In the genomic region with DNA sequence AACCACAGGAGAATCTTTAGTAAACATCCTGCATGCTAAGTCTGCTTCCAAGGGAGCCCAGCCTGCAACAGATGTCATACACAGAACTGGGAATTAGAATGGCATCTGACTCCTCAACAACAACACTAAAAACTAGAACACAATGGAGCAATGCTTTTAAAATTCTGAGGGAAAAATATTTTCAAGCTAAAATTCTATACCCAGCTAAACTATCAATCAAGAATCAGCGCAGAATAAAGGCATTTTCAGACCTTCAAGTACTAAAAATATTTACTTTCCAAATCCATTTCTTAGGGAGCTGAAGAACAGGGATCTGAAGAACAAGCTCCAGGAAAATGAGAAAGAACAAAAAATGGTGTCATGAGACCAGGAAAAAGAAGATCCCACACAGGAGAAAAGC, we compare ENCODE assay signal across 9 cellular contexts. TPM values are rescaled to one million over a fixed set of nuclear protein-coding genes. Genes with fewer than 3 reads are reported as not detected.
"Had no signal": no experiment of that assay in that cellular context is flagged by ENCODE, and none has a peak within 500 bp of the region (broad histone marks: within the 10 kb centered on the region; RNA-seq: fewer than 3 reads in every experiment).

No MANE protein-coding gene starts in this region.

- FAIRE-seq: HTR-8/SVneo had no signal

- DNase-seq: IMR-90, KBM-7, KG1 had no signal

- H3K9ac ChIP-seq: KMS-11 had no signal

- H3K27ac ChIP-seq: HL-60, KMS-11 had no signal

- H3K4me2 ChIP-seq: KMS-11 had no signal

RNA-seq across cellular contexts. Expression of a gene that starts 46.9 kb away (rescaled TPM):
- total RNA-seq: HT-29, HT1080, IMR-90 had no signal
- polyA plus RNA-seq: IgD-negative memory B cell, IMR-90 had no signal
